ENCODE assay signal across 10 cellular contexts in the genomic region with DNA sequence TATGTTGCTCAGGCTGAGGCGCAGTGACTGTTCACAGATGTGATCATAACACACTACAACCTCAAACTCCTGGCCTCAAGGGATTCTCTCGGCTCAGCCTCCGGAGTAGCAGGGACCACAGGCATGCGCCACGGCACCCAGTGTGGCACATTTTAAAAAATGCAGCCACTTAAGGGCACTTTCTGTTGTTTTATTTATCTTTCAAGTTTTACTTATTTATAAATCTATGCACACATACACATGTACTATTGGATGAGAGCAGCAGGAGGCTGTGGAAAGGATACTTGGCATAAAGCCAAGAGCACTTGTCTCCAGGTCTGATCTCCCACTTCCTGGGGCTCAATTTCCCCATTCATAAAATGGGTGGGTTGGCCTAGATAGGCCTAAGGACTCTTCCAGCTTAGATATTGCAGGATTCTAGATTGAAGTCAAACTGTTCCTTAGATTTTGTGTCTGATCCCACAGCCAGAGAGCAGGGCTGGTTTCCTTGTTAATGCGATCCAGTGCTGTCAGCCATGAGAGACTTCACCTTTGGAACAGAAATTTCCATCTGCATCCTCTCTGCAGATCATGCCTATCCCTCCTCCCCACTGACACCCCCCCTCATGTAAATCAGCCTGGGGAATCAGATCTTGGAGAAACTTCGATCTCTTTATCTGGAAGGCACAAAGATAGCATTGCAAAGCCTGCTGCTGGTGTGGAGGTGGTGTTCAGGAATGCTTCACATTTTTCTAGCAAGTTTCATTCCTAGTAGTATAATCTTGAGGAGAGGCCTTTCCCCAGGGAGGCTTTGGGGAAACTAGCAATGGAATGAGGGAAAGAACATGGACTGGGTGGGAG. TPM values are rescaled to one million over a fixed set of nuclear protein-coding genes. Genes with fewer than 3 reads are reported as not detected.
A peak's percentile ranks its signal among the peaks of the same experiment; 100 is the strongest.
DNase-seq lines count a peak whose midpoint lies in the region; ATAC-seq, FAIRE-seq and TF ChIP-seq lines count a peak whose summit lies in the region.
"Had no signal": no experiment of that assay in that cellular context is flagged by ENCODE, and none has a peak within 500 bp of the region (broad histone marks: within the 10 kb centered on the region; RNA-seq: fewer than 3 reads in every experiment).

No MANE protein-coding gene starts in this region.

- no peaks in the 10 kb centered on the region for H3K36me3 Mint-ChIP-seq in immature natural killer cell

- peak overlapping the region in 2 of 6 donors; percentile 55 to 57 for H3K27ac Mint-ChIP-seq in immature natural killer cell

- intact Hi-C loops in left ventricle myocardium superior (cut with micrococcal nuclease) (no loop called here), kidney (cut with DNase I) (no loop called here), OCI-LY7 (cut with micrococcal nuclease; ENCODE audit: unreplicated experiment) (no loop called here)

- H3K36me3 ChIP-seq in cardiac muscle cell: no peaks in the 10 kb centered on the region
- H3K36me3 ChIP-seq in SK-N-SH (replicated peaks in 1 of 2; ENCODE audit: control insufficient read depth in 1 of 2, insufficient read depth in 2 of 2, low read length in 1 of 2): no peaks in the 10 kb centered on the region
- H3K36me3 ChIP-seq in kidney (ENCODE audit: control insufficient read depth in 1 of 2, insufficient read depth in 2 of 2, low read length in 2 of 2): no peaks in the 10 kb centered on the region
- no peaks in the 10 kb centered on the region for H3K36me3 ChIP-seq in OCI-LY7 (ENCODE audit: insufficient read depth, low read length)

- H3K9me3 Mint-ChIP-seq in immature natural killer cell: no peaks in the 10 kb centered on the region

- H3K4me1 ChIP-seq in cardiac muscle cell (ENCODE audit: low read depth): peaks cover 24% of the 10 kb centered on the region
- peaks cover 16 to 24% of the 10 kb centered on the region in 2 experiments; a peak in 2 of 4 replicates for H3K4me1 ChIP-seq in SK-N-SH (ENCODE audit: control insufficient read depth in 1 of 2, insufficient read depth in 2 of 2, low read depth in 1 of 2, low read length in 1 of 2)
- H3K4me1 ChIP-seq in kidney (ENCODE audit: control insufficient read depth in 1 of 2, insufficient read depth in 1 of 2, low read depth in 1 of 2, low read length in 2 of 2): peaks cover 34 to 42% of the 10 kb centered on the region in 2 donors
- H3K4me1 ChIP-seq in OCI-LY7 (ENCODE audit: insufficient read depth, low read length, poor library complexity, severe bottlenecking): peaks cover 52% of the 10 kb centered on the region

- BruUV-seq in OCI-LY7 (replicated peaks; lab: Mats Ljungman, UMichigan): no TSS peak

- POLR2A ChIA-PET in SK-N-SH (lab: Yijun Ruan, JAX): no interaction called here
- POLR2A ChIA-PET in OCI-LY7 (lab: Charles Lee): interaction anchor here (0.7 kb wide), 1 partner anchor 9 kb away, joined by 5 read pairs; no protein-coding TSS in a partner anchor

- H3K4me2 ChIP-seq in SK-N-SH: no peak overlapping the region
- H3K4me2 ChIP-seq in OCI-LY7 (ENCODE audit: low read length): no peak overlapping the region

- DNase-seq in cardiac muscle cell (ENCODE audit: low read depth in 1 of 2, low spot score in 1 of 2): peak in 1 of 2 donors; percentile 84
- no peak for DNase-seq in left ventricle myocardium superior
- peak; percentile 52 for DNase-seq in SK-N-SH
- DNase-seq in kidney: no peak
- no peak for DNase-seq in immature natural killer cell
- no peak for DNase-seq in OCI-LY7 (ENCODE audit: low spot score)
- no peak for DNase-seq in effector CD8-positive, alpha-beta T cell (lab: John Stamatoyannopoulos, UW)

- TF ChIP-seq RAD21 in SK-N-SH (IDR thresholded peaks at IDR 0.05; ENCODE audit: low read length): no peak

- peak overlapping the region; percentile 68 for H2AFZ ChIP-seq in SK-N-SH (ENCODE audit: low read depth)
- H2AFZ ChIP-seq in OCI-LY7 (ENCODE audit: low read length): no peak overlapping the region

- CTCF ChIA-PET in SK-N-SH (lab: Yijun Ruan, JAX) (no interaction called here), OCI-LY7 (lab: Charles Lee; ENCODE audit: unreplicated experiment) (no interaction called here)

- peaks cover 66 to 67% of the 10 kb centered on the region in 2 donors for H3K4me1 Mint-ChIP-seq in immature natural killer cell

- peaks cover 4% of the 10 kb centered on the region for H3F3A ChIP-seq in SK-N-SH (replicated peaks; ENCODE audit: insufficient read depth)

- H3K9me2 ChIP-seq in SK-N-SH: no peaks in the 10 kb centered on the region
- no peaks in the 10 kb centered on the region for H3K9me2 ChIP-seq in OCI-LY7 (ENCODE audit: insufficient read depth, low read length)

- no peak overlapping the region for H3K4me3 ChIP-seq in cardiac muscle cell
- no peak overlapping the region for H3K4me3 ChIP-seq in SK-N-SH (ENCODE audit: low read depth in 2 of 2, low read length in 1 of 2)
- H3K4me3 ChIP-seq in kidney (ENCODE audit: low read length in 2 of 2): no peak overlapping the region
- no peak overlapping the region for H3K4me3 ChIP-seq in OCI-LY7 (ENCODE audit: low read depth, low read length, poor library complexity, severe bottlenecking)
- H3K4me3 ChIP-seq: coronary artery had no signal

- H3K27me3 Mint-ChIP-seq in immature natural killer cell (ENCODE audit: low read depth in 3 of 3): peaks cover 0 to 9% (median 9%) of the 10 kb centered on the region in 3 donors

- no peak for FAIRE-seq in kidney (lab: Jason Lieb, UNC)

- no peaks in the 10 kb centered on the region for H3K9me3 ChIP-seq in cardiac muscle cell (ENCODE audit: low read depth)
- no peaks in the 10 kb centered on the region for H3K9me3 ChIP-seq in SK-N-SH
- H3K9me3 ChIP-seq in kidney (ENCODE audit: control insufficient read depth in 1 of 2, low read length in 2 of 2): no peaks in the 10 kb centered on the region
- no peaks in the 10 kb centered on the region for H3K9me3 ChIP-seq in OCI-LY7 (ENCODE audit: low read length)

- no peaks in the 10 kb centered on the region for H3K79me2 ChIP-seq in SK-N-SH (ENCODE audit: insufficient read depth)
- no peaks in the 10 kb centered on the region for H3K79me2 ChIP-seq in OCI-LY7 (ENCODE audit: insufficient read depth, low read depth, low read length)

- no peak for TF ChIP-seq EP300 in SK-N-SH (IDR thresholded peaks at IDR 0.05; ENCODE audit: borderline replicate concordance in 1 of 2, low read depth in 1 of 2, low read length in 1 of 2)

- peak overlapping the region; percentile 34 for H3K27ac ChIP-seq in cardiac muscle cell
- H3K27ac ChIP-seq in SK-N-SH (ENCODE audit: low read depth in 2 of 2, low read length in 1 of 2): peak overlapping the region; percentile 7 to 36; a peak in 2 of 4 replicates
- peak overlapping the region; percentile 26 to 67 for H3K27ac ChIP-seq in kidney (ENCODE audit: low read depth in 2 of 2, low read length in 2 of 2)
- H3K27ac ChIP-seq in OCI-LY7 (ENCODE audit: low read depth, low read length, poor library complexity, severe bottlenecking): no peak overlapping the region

- 85% methylated on average over 7 of the region's 7 CpGs for WGBS in SK-N-SH (ENCODE audit: low lambda C conversion rate)

- H4K20me1 ChIP-seq in SK-N-SH (ENCODE audit: insufficient read depth) (no peaks in the 10 kb centered on the region), OCI-LY7 (ENCODE audit: insufficient read depth, low read length) (no peaks in the 10 kb centered on the region)

- no peak overlapping the region for H3K4me3 Mint-ChIP-seq in immature natural killer cell

- no peak overlapping the region for H3K9ac ChIP-seq in SK-N-SH
- peak overlapping the region in 1 of 2 donors; percentile 20 for H3K9ac ChIP-seq in kidney (ENCODE audit: low read length in 2 of 2)

- no peak for TF ChIP-seq CTCF in cardiac muscle cell (IDR thresholded peaks at IDR 0.05; ENCODE audit: low read depth, low read length)
- no peak for TF ChIP-seq CTCF in SK-N-SH (IDR thresholded peaks at IDR 0.05)
- TF ChIP-seq CTCF in kidney (IDR thresholded peaks at IDR 0.05; ENCODE audit: borderline replicate concordance, extremely low read depth, insufficient read depth): no peak
- TF ChIP-seq CTCF in OCI-LY7 (conservative IDR thresholded peaks at IDR 0.05; ENCODE audit: low read length): no peak

- no peak for ATAC-seq in left ventricle myocardium superior
- no peak for ATAC-seq in GM21526 (IDR thresholded peaks at IDR 0.05; ENCODE audit: low FRiP score, unreplicated experiment)
- ATAC-seq: left colon had no signal

- H3K27me3 ChIP-seq in cardiac muscle cell (no peaks in the 10 kb centered on the region), SK-N-SH (ENCODE audit: insufficient read depth) (no peaks in the 10 kb centered on the region)

TF ChIP-seq in SK-N-SH, 30 proteins besides CTCF, POLR2A, EP300 and RAD21 (continues in another document):
- TF ChIP-seq, protein P1, sequence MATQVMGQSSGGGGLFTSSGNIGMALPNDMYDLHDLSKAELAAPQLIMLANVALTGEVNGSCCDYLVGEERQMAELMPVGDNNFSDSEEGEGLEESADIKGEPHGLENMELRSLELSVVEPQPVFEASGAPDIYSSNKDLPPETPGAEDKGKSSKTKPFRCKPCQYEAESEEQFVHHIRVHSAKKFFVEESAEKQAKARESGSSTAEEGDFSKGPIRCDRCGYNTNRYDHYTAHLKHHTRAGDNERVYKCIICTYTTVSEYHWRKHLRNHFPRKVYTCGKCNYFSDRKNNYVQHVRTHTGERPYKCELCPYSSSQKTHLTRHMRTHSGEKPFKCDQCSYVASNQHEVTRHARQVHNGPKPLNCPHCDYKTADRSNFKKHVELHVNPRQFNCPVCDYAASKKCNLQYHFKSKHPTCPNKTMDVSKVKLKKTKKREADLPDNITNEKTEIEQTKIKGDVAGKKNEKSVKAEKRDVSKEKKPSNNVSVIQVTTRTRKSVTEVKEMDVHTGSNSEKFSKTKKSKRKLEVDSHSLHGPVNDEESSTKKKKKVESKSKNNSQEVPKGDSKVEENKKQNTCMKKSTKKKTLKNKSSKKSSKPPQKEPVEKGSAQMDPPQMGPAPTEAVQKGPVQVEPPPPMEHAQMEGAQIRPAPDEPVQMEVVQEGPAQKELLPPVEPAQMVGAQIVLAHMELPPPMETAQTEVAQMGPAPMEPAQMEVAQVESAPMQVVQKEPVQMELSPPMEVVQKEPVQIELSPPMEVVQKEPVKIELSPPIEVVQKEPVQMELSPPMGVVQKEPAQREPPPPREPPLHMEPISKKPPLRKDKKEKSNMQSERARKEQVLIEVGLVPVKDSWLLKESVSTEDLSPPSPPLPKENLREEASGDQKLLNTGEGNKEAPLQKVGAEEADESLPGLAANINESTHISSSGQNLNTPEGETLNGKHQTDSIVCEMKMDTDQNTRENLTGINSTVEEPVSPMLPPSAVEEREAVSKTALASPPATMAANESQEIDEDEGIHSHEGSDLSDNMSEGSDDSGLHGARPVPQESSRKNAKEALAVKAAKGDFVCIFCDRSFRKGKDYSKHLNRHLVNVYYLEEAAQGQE (IDR thresholded peaks at IDR 0.05; ENCODE audit: low read depth, low read length): no peak
- TF ChIP-seq JUND (IDR thresholded peaks at IDR 0.05): no peak

RNA-seq across cellular contexts. Expression of gene PCBP1, which starts 24.7 kb away (rescaled TPM):
- 87.9 and 127 TPM in 2 replicates for total RNA-seq in cardiac muscle cell
- 152 and 166 TPM in 2 replicates for polyA plus RNA-seq in cardiac muscle cell
- total RNA-seq in left ventricle myocardium superior: 211 TPM
- 60.7 and 94.0 TPM in 2 replicates for polyA plus RNA-seq in SK-N-SH (2012; rRNA removed)
- 79.9 and 99.1 TPM in 2 replicates for polyA plus RNA-seq in SK-N-SH (2012; cell fraction: cytosol; rRNA removed)
- 61.4 and 69.9 TPM in 2 replicates for polyA plus RNA-seq in SK-N-SH (2012; cell fraction: nucleus; rRNA removed)
- 298 TPM for total RNA-seq in kidney
- 224 TPM for polyA plus RNA-seq in kidney (ENCODE audit: insufficient read depth, low read depth, low replicate concordance)
- 100 to 1,000 TPM; 184 to 233 (median 232) TPM for polyA plus RNA-seq in immature natural killer cell
- total RNA-seq in OCI-LY7 (2014; rRNA removed; shearing (Covaris generic)): 54.8 and 58.2 TPM in 2 replicates
- 393 and 423 TPM in 2 replicates for total RNA-seq in OCI-LY7 (2022)
